8 cellular contexts compared by ENCODE assay signal in the genomic region with DNA sequence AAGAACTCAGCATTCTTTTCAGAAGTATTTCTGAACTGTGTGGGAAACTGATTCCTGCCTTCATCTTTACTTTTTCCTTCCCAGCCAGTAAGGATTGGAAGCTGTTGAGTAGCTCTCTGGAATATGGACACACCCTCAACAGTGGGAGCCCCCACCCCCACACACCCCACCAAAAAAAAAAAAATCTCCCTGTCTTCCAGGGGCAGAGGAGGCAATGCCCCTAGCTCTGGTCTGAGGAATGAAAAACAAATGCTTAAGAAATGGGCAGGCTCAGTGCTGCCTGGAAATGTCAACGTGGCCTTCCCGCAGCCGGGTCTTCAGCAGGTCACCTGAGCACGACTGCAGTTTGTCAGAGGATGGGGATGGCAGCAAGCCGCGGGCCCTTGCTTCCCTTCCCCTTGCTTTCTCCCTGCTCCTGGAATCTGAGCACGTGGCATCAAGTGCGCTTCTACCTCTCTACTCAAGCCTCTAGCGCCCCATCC. TPM values are rescaled to one million over a fixed set of nuclear protein-coding genes. Genes with fewer than 3 reads are reported as not detected.
DNase-seq lines count a peak whose midpoint lies in the region; ATAC-seq and TF ChIP-seq lines count a peak whose summit lies in the region.

No MANE protein-coding gene starts in this region.

- H3K27ac ChIP-seq in H9 (ENCODE audit: insufficient read length, low read depth, low read length) (no peak overlapping the region), thyroid gland (peak overlapping the region; percentile 86 to 95 (median 90))

- CTCF ChIA-PET in T-cell (lab: Charles Lee) = interaction anchor here (0.6 to 11.7 kb wide), 18 partner anchors 9 to 672 kb away, joined by 3 to 257 read pairs (median 5); a partner anchor contains a TSS

- DNase-seq in GM06990 (ENCODE audit: extremely low read depth, insufficient read length) (no peak), H9 (no peak), T-cell (no peak), immature natural killer cell (no peak), thyroid gland (peak; percentile 50 to 59), NCI-H128 (lab: John Stamatoyannopoulos, UW; ENCODE audit: unreplicated experiment) (no peak), HuH-7.5 (ENCODE audit: low spot score) (no peak)
- DNase-seq in NK-92 treated with Interleukin-12 subunit alpha and Interleukin-12 subunit beta, amount 100 ng/mL, for 24 hours (lab: John Stamatoyannopoulos, UW) = no peak

- H3K36me3 ChIP-seq in GM06990 (ENCODE audit: control insufficient read depth, insufficient read depth, low read length) = peaks cover 27% of the 10 kb centered on the region
- H3K36me3 ChIP-seq in thyroid gland = peaks cover 18 to 29% of the 10 kb centered on the region in 2 donors

- no peak overlapping the region for H3K4ac ChIP-seq in H9 (ENCODE audit: low read depth, low read length)

- peaks cover 8 to 15% of the 10 kb centered on the region in 2 experiments for H3K4me1 Mint-ChIP-seq in H9
- H3K4me1 Mint-ChIP-seq in T-cell = peaks cover 0 to 10% (median 6%) of the 10 kb centered on the region in 3 donors
- H3K4me1 Mint-ChIP-seq in immature natural killer cell = peaks cover 14 to 19% of the 10 kb centered on the region in 2 donors

- H3K4me3 ChIP-seq in GM06990 (replicated peaks; ENCODE audit: low read depth, low read length) (peak overlapping the region; percentile 87), thyroid gland (replicated peaks in 1 of 3) (peak overlapping the region; percentile 73 to 94 (median 88))

- H3K56ac ChIP-seq in H9 (ENCODE audit: insufficient read length, low read depth, low read length) = no peak overlapping the region

- H2AK5ac ChIP-seq in H9 (ENCODE audit: insufficient read length, low read length) = no peak overlapping the region

- POLR2A ChIA-PET in T-cell (lab: Charles Lee) = interaction anchor here (0.6 to 1.5 kb wide), 6 partner anchors 9 to 260 kb away, joined by 3 to 8 read pairs (median 4); a partner anchor contains a TSS

- H3T11ph ChIP-seq in H9 (ENCODE audit: low read length) = no peak overlapping the region

- no peak overlapping the region for H2AFZ ChIP-seq in H9 (ENCODE audit: low read length)

- no peak overlapping the region for H3K9ac ChIP-seq in H9 (ENCODE audit: extremely low read depth, insufficient read length, low read length)

- WGBS in H9 (ENCODE audit: extremely low coverage, insufficient read length, low lambda C conversion rate) = no CpG with 5 or more reads among the region's 9 CpGs
- WGBS in thyroid gland, 2 donors = 0 to 2% methylated on average over 5 to 9 of the region's 9 CpGs

- peaks cover 2% of the 10 kb centered on the region for H3K4me1 ChIP-seq in H9 (ENCODE audit: insufficient read depth, low read length)
- peaks cover 28 to 52% of the 10 kb centered on the region in 2 donors for H3K4me1 ChIP-seq in thyroid gland

- no peaks in the 10 kb centered on the region for H3K79me1 ChIP-seq in H9 (ENCODE audit: insufficient read depth, low read depth, low read length, poor library complexity, severe bottlenecking)

- H3K9me3 ChIP-seq in H9 (ENCODE audit: control insufficient read depth, low read depth, low read length) (no peaks in the 10 kb centered on the region), thyroid gland (no peaks in the 10 kb centered on the region)

- no peak for TF ChIP-seq CTCF in GM06990 (IDR thresholded peaks at IDR 0.05; ENCODE audit: insufficient read depth, low read length, poor library complexity, severe bottlenecking)
- TF ChIP-seq CTCF in H9 (conservative IDR thresholded peaks at IDR 0.05) = no peak
- TF ChIP-seq CTCF in thyroid gland (IDR thresholded peaks at IDR 0.05) = no peak

- peak overlapping the region; percentile 69 for H3K4me2 ChIP-seq in H9 (ENCODE audit: insufficient read depth, insufficient read length, low read length)

- H3K36me3 Mint-ChIP-seq in H9 (ENCODE audit: insufficient read depth in 1 of 3, low read depth in 3 of 3) = peaks cover 0 to 8% (median 2%) of the 10 kb centered on the region in 3 experiments; a peak in 5 of 7 replicates
- H3K36me3 Mint-ChIP-seq in T-cell = peaks cover 4% of the 10 kb centered on the region
- H3K36me3 Mint-ChIP-seq in immature natural killer cell = no peaks in the 10 kb centered on the region

- H3K18ac ChIP-seq in H9 (ENCODE audit: insufficient read length, low read depth, low read length) = peak overlapping the region; percentile 8

- peaks cover 35% of the 10 kb centered on the region for H3K27me3 Mint-ChIP-seq in H9 (ENCODE audit: low read depth)
- H3K27me3 Mint-ChIP-seq in T-cell = peaks cover under 1 to 5% of the 10 kb centered on the region in 2 donors
- peaks cover 12 to 23% (median 21%) of the 10 kb centered on the region in 3 donors for H3K27me3 Mint-ChIP-seq in immature natural killer cell (ENCODE audit: low read depth in 3 of 3)

- H3K9me3 Mint-ChIP-seq in H9 = peaks cover 0 to 2% of the 10 kb centered on the region in 2 experiments; a peak in 1 of 5 replicates
- no peaks in the 10 kb centered on the region for H3K9me3 Mint-ChIP-seq in T-cell
- no peaks in the 10 kb centered on the region for H3K9me3 Mint-ChIP-seq in immature natural killer cell

- H3K27me3 ChIP-seq in GM06990 (replicated peaks; ENCODE audit: control insufficient read depth, insufficient read depth, low read length) = no peaks in the 10 kb centered on the region
- H3K27me3 ChIP-seq in H9 (ENCODE audit: insufficient read depth, low read length) = peaks cover 9% of the 10 kb centered on the region; the same call in 1 of the 2 replicates
- H3K27me3 ChIP-seq in thyroid gland = no peaks in the 10 kb centered on the region

- no peak overlapping the region for H2BK5ac ChIP-seq in H9 (ENCODE audit: insufficient read length, low read length)

- no peak overlapping the region for H4K91ac ChIP-seq in H9 (ENCODE audit: insufficient read length, low read depth, low read length)

- no peaks in the 10 kb centered on the region for H4K20me1 ChIP-seq in H9 (ENCODE audit: control insufficient read depth, insufficient read depth, insufficient read length)

- H3K27ac Mint-ChIP-seq in H9 = no peak overlapping the region; a peak in 1 of 7 replicates
- H3K27ac Mint-ChIP-seq in T-cell = peak overlapping the region in 1 of 2 donors; percentile 80
- H3K27ac Mint-ChIP-seq in immature natural killer cell = peak overlapping the region in 4 of 6 donors; percentile 38 to 82 (median 60)

- no peak overlapping the region for H2BK20ac ChIP-seq in H9 (ENCODE audit: low read depth, low read length, poor library complexity, severe bottlenecking)

- H2BK120ac ChIP-seq in H9 (ENCODE audit: low read depth, low read length, poor library complexity, severe bottlenecking) = no peak overlapping the region

- H4K5ac ChIP-seq in H9 (ENCODE audit: insufficient read length, low read depth, low read length) = no peak overlapping the region

- H2BK12ac ChIP-seq in H9 (ENCODE audit: insufficient read length, low read depth, low read length) = no peak overlapping the region

- 0 out of 2 replicates have a peak, but pooled peaks cover 2% of the 10 kb centered on the region for H3K79me2 ChIP-seq in H9 (ENCODE audit: insufficient read depth, low read length)

- no peak overlapping the region for H4K8ac ChIP-seq in H9 (replicated peaks; ENCODE audit: insufficient read length, low read depth, low read length)

- H3K4me3 Mint-ChIP-seq in H9 (peak overlapping the region in 1 of 2 experiments; percentile 57; a peak in 3 of 5 replicates), T-cell (peak overlapping the region; percentile 71 to 82 (median 81)), immature natural killer cell (peak overlapping the region; percentile 64 to 83 (median 80))

- H3K23ac ChIP-seq in H9 (ENCODE audit: insufficient read length, low read depth, low read length) = no peak overlapping the region

- no peak overlapping the region for H2BK15ac ChIP-seq in H9 (ENCODE audit: low read depth, low read length)

- no peak for TF ChIP-seq POLR2A in thyroid gland (IDR thresholded peaks at IDR 0.05)

- peak; percentile 6 to 16 (median 10) for ATAC-seq in T-cell (replicated peaks in 1 of 4)

- 0 out of 2 replicates have a peak overlapping the region, but pooled peaks have one; percentile 56 for H3K14ac ChIP-seq in H9 (ENCODE audit: insufficient read depth, low read length)

- intact Hi-C loops in thyroid gland (cut with DNase I) = no loop called here

- H3K23me2 ChIP-seq in H9 (ENCODE audit: insufficient read length, low read depth, low read length, poor library complexity, severe bottlenecking) = peaks cover 3% of the 10 kb centered on the region

RNA-seq across cellular contexts. Expression of a gene that starts 0.5 kb away (rescaled TPM):
- total RNA-seq in H9 (2021) (6.8 and 6.9 TPM in 2 replicates), T-cell (10 to 100 TPM in 1 of 5 donors, 1 to 10 TPM in 4; 2.9 to 15.6 (median 4.6) TPM), thyroid gland (10 to 100 TPM; 22.2 to 35.7 (median 29.1) TPM)
- under 1 TPM; 0.21 to 0.50 (median 0.48) TPM for polyA plus RNA-seq in immature natural killer cell

RNA-seq across cellular contexts. Expression of a gene that starts 14.6 kb away (rescaled TPM):
- 0.57 and 0.63 TPM in 2 replicates for total RNA-seq in H9 (2021)
- 10 to 100 TPM; 10.5 to 20.8 (median 18.7) TPM for total RNA-seq in T-cell
- 1 to 10 TPM; 2.0 to 5.7 (median 2.8) TPM for polyA plus RNA-seq in immature natural killer cell
- 10 to 100 TPM; 12.3 to 17.9 (median 15.3) TPM for total RNA-seq in thyroid gland

Comparison
In these comparisons a context has a peak if more than half of its experiments do, and no peak if none do; other contexts are left out.
1. DNase-seq: peak in thyroid gland (2 of 2); none in GM06990 (single experiment), H9 (single experiment), T-cell (0 of 34), immature natural killer cell (0 of 3), NCI-H128 (single experiment), NK-92 treated with Interleukin-12 subunit alpha and Interleukin-12 subunit beta, amount 100 ng/mL, for 24 hours (single experiment) and HuH-7.5 (single experiment).
2. H3K27ac Mint-ChIP-seq: peak in immature natural killer cell (4 of 6); none in H9 (0 of 3).